Comparison of ENCODE assay signal across 16 cellular contexts in the genomic region with DNA sequence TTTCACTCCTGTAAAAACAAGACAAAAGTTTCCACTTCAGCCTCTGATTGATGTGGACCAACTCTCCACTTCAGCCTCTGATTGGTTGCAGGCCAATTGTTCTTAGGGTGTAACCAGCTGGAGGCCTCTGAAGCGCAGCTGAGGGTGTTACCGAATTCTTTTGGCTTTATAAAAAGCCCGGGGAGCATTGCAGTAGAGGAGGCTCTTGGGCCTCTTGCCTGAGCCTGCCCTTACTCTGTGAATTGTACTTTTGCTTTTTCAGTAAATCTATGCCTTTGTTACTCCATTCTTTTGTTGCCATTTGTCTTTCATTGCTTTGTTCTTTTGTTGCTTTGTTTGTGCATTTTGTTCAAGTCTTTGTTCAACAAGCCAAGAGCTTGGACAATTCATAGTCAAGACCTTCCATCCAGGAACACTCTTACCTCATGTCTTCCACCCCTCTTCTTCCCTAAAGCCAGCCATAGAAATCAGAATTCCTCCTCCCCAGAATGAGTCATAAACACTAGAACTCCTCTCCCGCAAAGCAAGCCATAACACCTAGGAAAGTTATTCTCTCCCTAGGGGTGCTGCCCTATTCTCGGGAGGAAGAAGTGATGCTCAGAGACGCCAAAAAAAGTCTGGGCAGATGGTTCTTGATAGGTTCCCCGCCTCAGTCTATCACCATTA.
DNase-seq lines count a peak whose midpoint lies in the region; ATAC-seq and TF ChIP-seq lines count a peak whose summit lies in the region.
"Had no signal": no experiment of that assay in that cellular context is flagged by ENCODE, and none has a peak within 500 bp of the region (broad histone marks: within the 10 kb centered on the region; RNA-seq: fewer than 3 reads in every experiment).

No MANE protein-coding gene starts in this region.

- CTCF ChIA-PET in HEK293T (lab: Yijun Ruan, JAX) = no interaction called here

- POLR2A ChIA-PET in HEK293T (lab: Yijun Ruan, JAX) = no interaction called here

- DNase-seq in DMS153 (lab: John Stamatoyannopoulos, UW) = peak; percentile 63
- DNase-seq in NCI-H2107 treated with DMSO at 0.1 percent for 48 hours (lab: John Stamatoyannopoulos, UW; ENCODE audit: unreplicated experiment) = peak; percentile 86
- peak in 22 of 61 donors; percentile 9 to 65 (median 36) for DNase-seq in caudate nucleus (lab: John Stamatoyannopoulos, UW)
- peak; percentile 61 for DNase-seq in medulla oblongata (ENCODE audit: extremely low spot score)
- DNase-seq in HEK293T (ENCODE audit: extremely low spot score) = no peak
- DNase-seq in islet precursor cell = no peak
- no peak for DNase-seq in NOMO-1 treated with DMSO at 0.1 percent for 48 hours (lab: John Stamatoyannopoulos, UW; ENCODE audit: unreplicated experiment)
- DNase-seq: activated CD4-positive, CD25-positive, alpha-beta regulatory T cell treated with anti-CD3 and anti-CD28 coated beads, Interleukin-2, amount 50 U/mL, for 72 hours; activated effector memory CD4-positive, alpha-beta T cell treated with anti-CD3 and anti-CD28 coated beads, Interleukin-2, amount 50 U/mL, for 16 hours; CD8-positive, alpha-beta memory T cell; HCEC 1CT; mesenchymal stem cell; NCI-H2171 had no signal

- ATAC-seq in GM18858 (IDR thresholded peaks at IDR 0.05; ENCODE audit: unreplicated experiment) = no peak
- ATAC-seq: gastroesophageal sphincter had no signal

- H3K27ac ChIP-seq in caudate nucleus (ENCODE audit: low read depth, low read length) = peak overlapping the region; percentile 95
- H3K27ac ChIP-seq: gastroesophageal sphincter, SJSA1 had no signal

TF ChIP-seq in HEK293T, 16 proteins besides CTCF, POLR2A, EP300 and RAD21:
- TF ChIP-seq ARNT (IDR thresholded peaks at IDR 0.05) (no peak), FOXK2 (IDR thresholded peaks at IDR 0.05) (no peak), ZNF384 (IDR thresholded peaks at IDR 0.05) (no peak)

Comparison
In these comparisons a context has a peak if more than half of its experiments do, and no peak if none do; other contexts are left out.
1. DNase-seq: peak in DMS153 (single experiment), NCI-H2107 treated with DMSO at 0.1 percent for 48 hours (single experiment) and medulla oblongata (single experiment); none in HEK293T (single experiment), islet precursor cell (single experiment) and NOMO-1 treated with DMSO at 0.1 percent for 48 hours (single experiment).